In genomic region chr18:37577051-37577611, GRCh38 we compare ENCODE assay signal across 25 cellular contexts. TPM values are rescaled to one million over a fixed set of nuclear protein-coding genes. Genes with fewer than 3 reads are reported as not detected.
DNase-seq lines count a peak whose midpoint lies in the region; ATAC-seq and TF ChIP-seq lines count a peak whose summit lies in the region.
"Had no signal": no experiment of that assay in that cellular context is flagged by ENCODE, and none has a peak within 500 bp of the region (broad histone marks: within the 10 kb centered on the region; RNA-seq: fewer than 3 reads in every experiment).

No MANE protein-coding gene starts in this region.

- POLR2A ChIA-PET in MCF 10A (lab: Yijun Ruan, JAX), result no interaction called here

- H3K9ac ChIP-seq in endodermal cell (ENCODE audit: extremely low read depth, low read length, poor library complexity, severe bottlenecking) (no peak overlapping the region), iPS-15b (ENCODE audit: low read depth, low read length) (no peak overlapping the region)
- H3K9ac ChIP-seq: SK-N-SH had no signal

- peaks cover 18% of the 10 kb centered on the region for H3K4me1 Mint-ChIP-seq in MCF 10A (ENCODE audit: insufficient read depth, unreplicated experiment)
- peaks cover 37% of the 10 kb centered on the region for H3K4me1 Mint-ChIP-seq in endodermal cell

- H3K4me1 ChIP-seq in breast epithelium (no peaks in the 10 kb centered on the region), endodermal cell (ENCODE audit: control insufficient read depth, insufficient read depth, low read length) (peaks cover 1% of the 10 kb centered on the region), iPS-15b (ENCODE audit: control insufficient read depth, insufficient read depth, low read length) (peaks cover 32% of the 10 kb centered on the region), vagina (no peaks in the 10 kb centered on the region)
- H3K4me1 ChIP-seq: A549, adrenal gland, transverse colon had no signal

- DNase-seq in MCF 10A (ENCODE audit: unreplicated experiment) (peak; percentile 38), breast epithelium (ENCODE audit: low spot score in 2 of 2) (no peak), endodermal cell (peak; percentile 92), vagina (ENCODE audit: extremely low spot score in 2 of 2) (peak; percentile 47 to 77), NCI-H146 treated with DMSO at 0.1 percent for 48 hours (lab: John Stamatoyannopoulos, UW; ENCODE audit: unreplicated experiment) (no peak)
- DNase-seq in stimulated activated CD4-positive, alpha-beta T cell treated with anti-CD3 and anti-CD28 coated beads, Interleukin-4, amount 100 ng/mL, for 24 hours, result no peak
- DNase-seq: activated CD4-positive, alpha-beta T cell treated with anti-CD3 and anti-CD28 coated beads for 48 hours; activated CD8-positive, alpha-beta memory T cell treated with anti-CD3 and anti-CD28 coated beads, Interleukin-2, amount 50 U/mL, for 48 hours; activated effector memory CD4-positive, alpha-beta T cell treated with anti-CD3 and anti-CD28 coated beads, Interleukin-2, amount 50 U/mL, for 16 hours; adrenal gland; kidney glomerular epithelial cell; mucosa of descending colon; NCI-H187 treated with DMSO at 0.1 percent for 48 hours; NCI-H524; retina; SK-N-SH; stimulated activated naive CD8-positive, alpha-beta T cell treated with anti-CD3 and anti-CD28 coated beads, Interleukin-15, Interleukin-2, amounts not matched to agents 100 U/mL and 50 U/mL, for 24 hours; T1000; transverse colon had no signal

- no peaks in the 10 kb centered on the region for H3K36me3 Mint-ChIP-seq in MCF 10A (ENCODE audit: insufficient read depth, unreplicated experiment)
- H3K36me3 Mint-ChIP-seq in endodermal cell (ENCODE audit: low read depth), result no peaks in the 10 kb centered on the region

- no peak for TF ChIP-seq POLR2A in breast epithelium (IDR thresholded peaks at IDR 0.05)
- TF ChIP-seq POLR2A in vagina (IDR thresholded peaks at IDR 0.05), result no peak

- CTCF ChIA-PET in MCF 10A (lab: Yijun Ruan, JAX), result no interaction called here

- H3K36me3 ChIP-seq in breast epithelium (no peaks in the 10 kb centered on the region), endodermal cell (ENCODE audit: control insufficient read depth, insufficient read depth, low read length) (no peaks in the 10 kb centered on the region), iPS-15b (ENCODE audit: control insufficient read depth, insufficient read depth, low read length) (no peaks in the 10 kb centered on the region), vagina (no peaks in the 10 kb centered on the region)
- H3K36me3 ChIP-seq: adrenal gland, esophagus muscularis mucosa, transverse colon had no signal

- H3K9me3 Mint-ChIP-seq in MCF 10A (ENCODE audit: unreplicated experiment), result peaks cover 15% of the 10 kb centered on the region
- no peaks in the 10 kb centered on the region for H3K9me3 Mint-ChIP-seq in endodermal cell

- H3K27me3 ChIP-seq in breast epithelium (peaks cover 0 to 15% of the 10 kb centered on the region in 2 donors), endodermal cell (ENCODE audit: control insufficient read depth, insufficient read depth, low read length, poor library complexity, severe bottlenecking) (peaks cover 6% of the 10 kb centered on the region), iPS-15b (ENCODE audit: control insufficient read depth, insufficient read depth, low read length) (peaks cover 25% of the 10 kb centered on the region), vagina (no peaks in the 10 kb centered on the region)
- H3K27me3 ChIP-seq: adrenal gland had no signal

- H3K27ac Mint-ChIP-seq in MCF 10A (ENCODE audit: low read depth, unreplicated experiment) (no peak overlapping the region), endodermal cell (no peak overlapping the region)

- TF ChIP-seq CTCF in MCF 10A (IDR thresholded peaks at IDR 0.05; ENCODE audit: unreplicated experiment) (no peak), breast epithelium (IDR thresholded peaks at IDR 0.05) (no peak), endodermal cell (conservative IDR thresholded peaks at IDR 0.05) (peak; percentile 53), vagina (IDR thresholded peaks at IDR 0.05) (no peak)

- H3K9me3 ChIP-seq in breast epithelium, result no peaks in the 10 kb centered on the region
- no peaks in the 10 kb centered on the region for H3K9me3 ChIP-seq in endodermal cell (ENCODE audit: control insufficient read depth, low read length)
- H3K9me3 ChIP-seq in iPS-15b (ENCODE audit: control insufficient read depth, insufficient read depth, low read length), result no peaks in the 10 kb centered on the region
- no peaks in the 10 kb centered on the region for H3K9me3 ChIP-seq in vagina
- H3K9me3 ChIP-seq: A549, adrenal gland, esophagus muscularis mucosa, mucosa of descending colon, SK-N-SH, transverse colon had no signal

- 10 to 43% methylated on average over 3 to 7 of the region's 7 CpGs for WGBS in endodermal cell (ENCODE audit: insufficient coverage in 1 of 2, insufficient read length in 1 of 2), 2 experiments

- H3K27me3 Mint-ChIP-seq in MCF 10A (ENCODE audit: insufficient read depth, unreplicated experiment) (peaks cover 20% of the 10 kb centered on the region), endodermal cell (ENCODE audit: insufficient read depth) (peaks cover 36% of the 10 kb centered on the region)

- H3K27ac ChIP-seq in breast epithelium (no peak overlapping the region), endodermal cell (ENCODE audit: low read depth, low read length) (no peak overlapping the region), vagina (no peak overlapping the region)
- H3K27ac ChIP-seq: A549, adrenal gland, C4-2B, esophagus muscularis mucosa, transverse colon had no signal

- ATAC-seq in GM19035 (IDR thresholded peaks at IDR 0.05; ENCODE audit: unreplicated experiment), result no peak
- ATAC-seq: A549; HepG2; mucosa of descending colon; stimulated activated naive CD8-positive, alpha-beta T cell treated with anti-CD3 and anti-CD28 coated beads, Interleukin-15, Interleukin-2, amounts not matched to agents 100 U/mL and 50 U/mL, for 24 hours had no signal

- intact Hi-C loops in MCF 10A (cut with micrococcal nuclease) (no loop called here), breast epithelium (cut with DNase I; ENCODE audit: low total_unique reads) (no loop called here), vagina (cut with DNase I) (no loop called here)

- H3K4me3 ChIP-seq in breast epithelium (no peak overlapping the region), endodermal cell (ENCODE audit: low read length) (no peak overlapping the region), iPS-15b (ENCODE audit: low read depth, low read length) (peak overlapping the region; percentile 37), vagina (no peak overlapping the region)
- H3K4me3 ChIP-seq: A549, adrenal gland, esophagus muscularis mucosa, mucosa of descending colon, transverse colon had no signal

- no peak overlapping the region for H3K4me3 Mint-ChIP-seq in MCF 10A (ENCODE audit: unreplicated experiment)
- H3K4me3 Mint-ChIP-seq in endodermal cell, result no peak overlapping the region

- no TSS peak for BruUV-seq in MCF 10A (replicated peaks; lab: Mats Ljungman, UMichigan)

RNA-seq across cellular contexts. Expression of gene CELF4, which starts 11.5 kb away (rescaled TPM):
- total RNA-seq in MCF 10A (2022) (not detected in 2 replicates), breast epithelium (1 to 10 TPM in 1 of 3 donors, not detected in 2; 1.0 TPM), endodermal cell (1 to 10 TPM; 5.7 to 6.7 TPM), vagina (2.2 TPM)
- polyA plus RNA-seq in endodermal cell (2013, experiment 1 of 2), result 3.2 TPM
- polyA plus RNA-seq in endodermal cell (2013, experiment 2 of 2), result 3.6 TPM
- total RNA-seq: HepG2 had no signal
- polyA plus RNA-seq: HepG2 had no signal

Comparison
In these comparisons a context has a peak if more than half of its experiments do, and no peak if none do; other contexts are left out.
1. DNase-seq: peak in MCF 10A (single experiment), endodermal cell (single experiment) and vagina (2 of 2); none in breast epithelium (0 of 2), stimulated activated CD4-positive, alpha-beta T cell treated with anti-CD3 and anti-CD28 coated beads, Interleukin-4, amount 100 ng/mL, for 24 hours (single experiment) and NCI-H146 treated with DMSO at 0.1 percent for 48 hours (single experiment).